Comparison of ENCODE assay signal across 16 cellular contexts in the genomic region with DNA sequence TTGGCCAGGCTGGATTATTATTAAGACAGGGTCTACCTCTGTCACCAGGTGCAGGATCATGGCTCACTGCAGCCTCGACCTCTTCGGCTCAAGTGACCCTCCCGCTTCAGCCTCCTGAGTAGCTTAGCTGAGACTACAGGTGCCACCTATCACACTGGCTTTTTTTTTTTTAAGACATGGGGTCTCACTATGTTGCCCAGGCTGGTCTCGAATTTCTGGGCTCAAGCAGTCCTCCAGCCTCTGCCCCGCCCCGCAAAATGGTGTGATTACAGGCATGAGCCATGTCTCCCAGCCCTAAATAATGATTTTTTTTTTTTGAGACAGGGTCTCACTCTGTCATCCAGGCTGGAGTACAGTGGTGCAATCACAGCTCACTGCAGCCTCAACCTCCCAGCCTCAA. TPM values are rescaled to one million over a fixed set of nuclear protein-coding genes. Genes with fewer than 3 reads are reported as not detected.
DNase-seq lines count a peak whose midpoint lies in the region; ATAC-seq and TF ChIP-seq lines count a peak whose summit lies in the region.
"Had no signal": no experiment of that assay in that cellular context is flagged by ENCODE, and none has a peak within 500 bp of the region (broad histone marks: within the 10 kb centered on the region; RNA-seq: fewer than 3 reads in every experiment).

No MANE protein-coding gene starts in this region.

- H3K4me1 ChIP-seq in endodermal cell (ENCODE audit: control insufficient read depth, insufficient read depth, low read length): peaks cover 8% of the 10 kb centered on the region
- H3K4me1 ChIP-seq in neuronal stem cell (ENCODE audit: control insufficient read depth in 2 of 2, insufficient read depth in 1 of 2, low read depth in 1 of 2, low read length in 2 of 2): peaks cover 4 to 23% of the 10 kb centered on the region in 2 donors

- DNase-seq in WTC11 (ENCODE audit: low spot score): no peak
- no peak for DNase-seq in endodermal cell
- DNase-seq in LoVo (ENCODE audit: low spot score): no peak
- DNase-seq in neuronal stem cell (ENCODE audit: low spot score): no peak
- DNase-seq: C1 segment of cervical spinal cord; Calu3; CD4-positive, alpha-beta memory T cell; COR-L47; DMS53; DMS79 treated with DMSO at 0.1 percent for 48 hours; GF-D8; H9; HFFc6 had no signal

- H2BK5ac ChIP-seq in neuronal stem cell (ENCODE audit: low read length): no peak overlapping the region

- H3K9me3 ChIP-seq in endodermal cell (ENCODE audit: control insufficient read depth, low read length) (no peaks in the 10 kb centered on the region), neuronal stem cell (replicated peaks in 1 of 2; ENCODE audit: control insufficient read depth in 2 of 2, insufficient read depth in 1 of 2, low read depth in 1 of 2, low read length in 2 of 2) (no peaks in the 10 kb centered on the region)

- no peak overlapping the region for H3K23ac ChIP-seq in neuronal stem cell (ENCODE audit: low read depth, low read length, poor library complexity)

- H3K27me3 ChIP-seq in endodermal cell (ENCODE audit: control insufficient read depth, insufficient read depth, low read length, poor library complexity, severe bottlenecking): peaks cover 20% of the 10 kb centered on the region
- peaks cover 4 to 33% (median 14%) of the 10 kb centered on the region in 3 experiments for H3K27me3 ChIP-seq in neuronal stem cell (ENCODE audit: control insufficient read depth in 3 of 3, insufficient read depth in 3 of 3, low read depth in 1 of 3, low read length in 3 of 3)

- no peak for ATAC-seq in WTC11
- ATAC-seq: GM23338, HCT116 had no signal

- no peak for TF ChIP-seq CTCF in WTC11 (IDR thresholded peaks at IDR 0.05)
- TF ChIP-seq CTCF in endodermal cell (conservative IDR thresholded peaks at IDR 0.05): no peak

- H3K79me1 ChIP-seq in neuronal stem cell (ENCODE audit: low read depth, low read length): peaks cover 2% of the 10 kb centered on the region

- peaks cover 29% of the 10 kb centered on the region for H3K36me3 ChIP-seq in endodermal cell (ENCODE audit: control insufficient read depth, insufficient read depth, low read length)
- H3K36me3 ChIP-seq in neuronal stem cell (replicated peaks in 1 of 2; ENCODE audit: control insufficient read depth in 2 of 2, insufficient read depth in 2 of 2, low read length in 2 of 2): peaks cover 5 to 27% of the 10 kb centered on the region in 2 donors

- H3K4me3 Mint-ChIP-seq in WTC11: no peak overlapping the region
- H3K4me3 Mint-ChIP-seq in endodermal cell: no peak overlapping the region
- H3K4me3 Mint-ChIP-seq: GM23338, H9, HFFc6 had no signal

- H3K14ac ChIP-seq in neuronal stem cell (ENCODE audit: low read length): no peak overlapping the region

- H3K36me3 Mint-ChIP-seq in WTC11 (peaks cover 10% of the 10 kb centered on the region), endodermal cell (ENCODE audit: low read depth) (peaks cover 16% of the 10 kb centered on the region)

- peaks cover 4% of the 10 kb centered on the region for H3K4me1 Mint-ChIP-seq in WTC11
- H3K4me1 Mint-ChIP-seq in endodermal cell: peaks cover 23% of the 10 kb centered on the region

- H3K27ac Mint-ChIP-seq in WTC11 (no peak overlapping the region), endodermal cell (no peak overlapping the region)
- H3K27ac Mint-ChIP-seq: GM23338, H9, HFFc6 had no signal

- H3K4ac ChIP-seq in neuronal stem cell (ENCODE audit: low read length): no peak overlapping the region

- H3K9me3 Mint-ChIP-seq in WTC11 (no peaks in the 10 kb centered on the region), endodermal cell (peaks cover 1% of the 10 kb centered on the region)
- H3K9me3 Mint-ChIP-seq: CD4-positive, alpha-beta memory T cell; GM23338; H9; HFFc6 had no signal

- POLR2A ChIA-PET in WTC11 (lab: Charles Lee): no interaction called here

- 87 to 89% methylated on average over 6 of the region's 6 CpGs for WGBS in endodermal cell (ENCODE audit: insufficient coverage in 1 of 2, insufficient read length in 1 of 2), 2 experiments
- WGBS in neuronal stem cell (ENCODE audit: extremely low coverage in 2 of 2, insufficient read length in 2 of 2, insufficient replicate concordance in 1 of 2), 2 donors: no CpG with 5 or more reads among the region's 6 CpGs

- no peak overlapping the region for H2AFZ ChIP-seq in neuronal stem cell (ENCODE audit: low read length)
- H2AFZ ChIP-seq: GM23338 had no signal

- no peak overlapping the region for H4K91ac ChIP-seq in neuronal stem cell (ENCODE audit: low read depth, low read length, poor library complexity)

- H3K9ac ChIP-seq in endodermal cell (ENCODE audit: extremely low read depth, low read length, poor library complexity, severe bottlenecking) (no peak overlapping the region), neuronal stem cell (ENCODE audit: low read depth, low read length, poor library complexity) (no peak overlapping the region)

- H3K27me3 Mint-ChIP-seq in WTC11 (ENCODE audit: low read depth): peaks cover 53% of the 10 kb centered on the region
- H3K27me3 Mint-ChIP-seq in endodermal cell (ENCODE audit: insufficient read depth): peaks cover 55% of the 10 kb centered on the region
- H3K27me3 Mint-ChIP-seq: CD4-positive, alpha-beta memory T cell had no signal

- H2BK15ac ChIP-seq in neuronal stem cell (ENCODE audit: low read length): no peak overlapping the region

- no peak overlapping the region for H2BK120ac ChIP-seq in neuronal stem cell (ENCODE audit: low read depth, low read length)

- no peak overlapping the region for H3K27ac ChIP-seq in endodermal cell (ENCODE audit: low read depth, low read length)
- no peak overlapping the region for H3K27ac ChIP-seq in neuronal stem cell (replicated peaks; ENCODE audit: low read length)

- no peak overlapping the region for H4K8ac ChIP-seq in neuronal stem cell (ENCODE audit: low read depth, low read length)

- no peak overlapping the region for H3K18ac ChIP-seq in neuronal stem cell (ENCODE audit: low read length)

- CTCF ChIA-PET in WTC11 (lab: Charles Lee): interaction anchor here (1.1 to 1.7 kb wide), 2 partner anchors 11 to 139 kb away, joined by 3 to 6 read pairs; no protein-coding TSS in a partner anchor

- H2BK12ac ChIP-seq in neuronal stem cell (ENCODE audit: low read length): no peak overlapping the region

- H3K4me3 ChIP-seq in endodermal cell (ENCODE audit: low read length) (peak overlapping the region; percentile 50), neuronal stem cell (ENCODE audit: low read length in 2 of 2) (no peak overlapping the region)
- H3K4me3 ChIP-seq: GM23338 had no signal

- no peak overlapping the region for H2AK5ac ChIP-seq in neuronal stem cell (ENCODE audit: low read depth, low read length)

- H3K4me2 ChIP-seq in neuronal stem cell (ENCODE audit: insufficient read depth, low read length, poor library complexity, severe bottlenecking): no peak overlapping the region
- H3K4me2 ChIP-seq: GM23338 had no signal

TF ChIP-seq in WTC11, 78 proteins besides CTCF, POLR2A, EP300 and RAD21:
- peak; percentile 39; the same call in 1 of the 2 replicates for TF ChIP-seq ZNF121 (CRISPR knock-in tag; IDR thresholded peaks at IDR 0.05)
- TF ChIP-seq, protein P1, sequence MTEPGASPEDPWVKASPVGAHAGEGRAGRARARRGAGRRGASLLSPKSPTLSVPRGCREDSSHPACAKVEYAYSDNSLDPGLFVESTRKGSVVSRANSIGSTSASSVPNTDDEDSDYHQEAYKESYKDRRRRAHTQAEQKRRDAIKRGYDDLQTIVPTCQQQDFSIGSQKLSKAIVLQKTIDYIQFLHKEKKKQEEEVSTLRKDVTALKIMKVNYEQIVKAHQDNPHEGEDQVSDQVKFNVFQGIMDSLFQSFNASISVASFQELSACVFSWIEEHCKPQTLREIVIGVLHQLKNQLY (CRISPR knock-in tag; IDR thresholded peaks at IDR 0.05): no peak

RNA-seq across cellular contexts. Expression of gene OVCA2, which starts 5.8 kb away (rescaled TPM):
- total RNA-seq in WTC11 (2021) (18.4 to 23.5 TPM (median 20.5 TPM) in 3 replicates), endodermal cell (10 to 100 TPM; 19.8 to 27.5 TPM)
- 24.3 TPM for polyA plus RNA-seq in endodermal cell (2013, experiment 1 of 2)
- 24.8 TPM for polyA plus RNA-seq in endodermal cell (2013, experiment 2 of 2)
- polyA plus RNA-seq in neuronal stem cell (2013, experiment 1 of 2): 13.9 TPM
- 14.2 TPM for polyA plus RNA-seq in neuronal stem cell (2013, experiment 2 of 2)

RNA-seq across cellular contexts. Expression of gene HIC1, which starts 7.3 kb away (rescaled TPM):
- total RNA-seq in WTC11 (2021): 0.37 to 0.46 TPM (median 0.39 TPM) in 3 replicates
- under 1 TPM; 0.13 to 0.57 TPM for total RNA-seq in endodermal cell
- polyA plus RNA-seq in endodermal cell (2013, experiment 1 of 2): 0.64 TPM
- 0.21 TPM for polyA plus RNA-seq in endodermal cell (2013, experiment 2 of 2)
- 0.08 TPM for polyA plus RNA-seq in neuronal stem cell (2013, experiment 1 of 2)
- 0.04 TPM for polyA plus RNA-seq in neuronal stem cell (2013, experiment 2 of 2)

RNA-seq across cellular contexts. Expression of gene DPH1, which starts 17.6 kb away (rescaled TPM):
- 29.5 to 43.2 TPM (median 33.0 TPM) in 3 replicates for total RNA-seq in WTC11 (2021)
- 10 to 100 TPM; 31.1 to 48.3 TPM for total RNA-seq in endodermal cell
- polyA plus RNA-seq in endodermal cell (2013, experiment 1 of 2): 34.4 TPM
- 26.5 TPM for polyA plus RNA-seq in endodermal cell (2013, experiment 2 of 2)
- polyA plus RNA-seq in neuronal stem cell (2013, experiment 1 of 2): 19.6 TPM
- polyA plus RNA-seq in neuronal stem cell (2013, experiment 2 of 2): 18.0 TPM

RNA-seq across cellular contexts. Expression of gene RTN4RL1, which starts 22.5 kb away (rescaled TPM):
- total RNA-seq in WTC11 (2021): 0.27 to 0.72 TPM (median 0.37 TPM) in 3 replicates
- total RNA-seq in endodermal cell: 10 to 100 TPM; 18.2 to 19.6 TPM
- 5.4 TPM for polyA plus RNA-seq in endodermal cell (2013, experiment 1 of 2)
- 7.7 TPM for polyA plus RNA-seq in endodermal cell (2013, experiment 2 of 2)
- polyA plus RNA-seq in neuronal stem cell (2013, experiment 1 of 2): 4.0 TPM
- 3.9 TPM for polyA plus RNA-seq in neuronal stem cell (2013, experiment 2 of 2)
- total RNA-seq: Calu3, Daoy had no signal
- polyA plus RNA-seq: GM23338 had no signal
